In genomic region chr9:110202232-110202631, GRCh38 we compare ENCODE assay signal across 23 cellular contexts. TPM values are rescaled to one million over a fixed set of nuclear protein-coding genes. Genes with fewer than 3 reads are reported as not detected.
"Had no signal": no experiment of that assay in that cellular context is flagged by ENCODE, and none has a peak within 500 bp of the region (broad histone marks: within the 10 kb centered on the region; RNA-seq: fewer than 3 reads in every experiment).

No MANE protein-coding gene starts in this region.

- ATAC-seq: K562 had no signal

- H3K9me3 ChIP-seq: SK-N-SH had no signal

- H3K27ac ChIP-seq: HL-60, KMS-11 had no signal

- H3K4me3 ChIP-seq: K562 had no signal

- DNase-seq: Kasumi-1, MM.1S, NCI-H1092 treated with DMSO at 0.1 percent for 48 hours, NCI-H1417, NCI-H1436 treated with DMSO at 0.1 percent for 48 hours, NCI-H1694, NCI-H1930, NCI-H2081 treated with DMSO at 0.1 percent for 48 hours, NCI-H2171, NCI-H226, NCI-H446, NCI-H510A, NCI-H524 treated with DMSO at 0.1 percent for 48 hours, NCI-H69, NCI-H774, RPMI8226, SHP77, SK-N-SH had no signal

- H3K9ac ChIP-seq: KMS-11, SK-N-SH had no signal

RNA-seq across cellular contexts. Expression of gene C9orf152, which starts 5.7 kb away (rescaled TPM):
- total RNA-seq: K562, M059J, SK-MEL-5 had no signal
